ENCODE assay signal across 21 cellular contexts in genomic region chr5:58985759-58986158, GRCh38.
A peak's percentile ranks its signal among the peaks of the same experiment; 100 is the strongest.
DNase-seq lines count a peak whose midpoint lies in the region; ATAC-seq and TF ChIP-seq lines count a peak whose summit lies in the region.
"Had no signal": no experiment of that assay in that cellular context is flagged by ENCODE, and none has a peak within 500 bp of the region (broad histone marks: within the 10 kb centered on the region; RNA-seq: fewer than 3 reads in every experiment).

No MANE protein-coding gene starts in this region.

- CTCF ChIA-PET in CD8-positive, alpha-beta T cell (lab: Charles Lee) = interaction anchor here (1.2 to 1.5 kb wide), 2 partner anchors 25 to 61 kb away, joined by 3 to 4 read pairs; no protein-coding TSS in a partner anchor

- no peak for TF ChIP-seq CTCF in gastrocnemius medialis (IDR thresholded peaks at IDR 0.05 in 4 of 5, conservative IDR thresholded peaks at IDR 0.05 in 1 of 5)
- TF ChIP-seq CTCF in CD8-positive, alpha-beta T cell (IDR thresholded peaks at IDR 0.05) = no peak
- TF ChIP-seq CTCF in lower leg skin (IDR thresholded peaks at IDR 0.05) = no peak

- no peaks in the 10 kb centered on the region for H3K27me3 Mint-ChIP-seq in activated T-helper 1 cell treated with anti-CD3 and anti-CD28 coated beads, Interleukin-12 subunit alpha, Interleukin-12 subunit beta, Interleukin-2, Interleukin-4 antibody, amounts not matched to agents 30 ng/mL and 10 ng/mL and 1 ng/mL, durations not matched to agents 14 hours and 24 hours and 36 hours (ENCODE audit: insufficient read depth)
- no peaks in the 10 kb centered on the region for H3K27me3 Mint-ChIP-seq in CD8-positive, alpha-beta T cell (ENCODE audit: low read depth)
- H3K27me3 Mint-ChIP-seq: CD4-positive, alpha-beta T cell had no signal

- H3K4me3 Mint-ChIP-seq in activated T-helper 1 cell treated with anti-CD3 and anti-CD28 coated beads, Interleukin-12 subunit alpha, Interleukin-12 subunit beta, Interleukin-2, Interleukin-4 antibody, amounts not matched to agents 30 ng/mL and 10 ng/mL and 1 ng/mL, durations not matched to agents 14 hours and 24 hours and 36 hours = no peak overlapping the region
- no peak overlapping the region for H3K4me3 Mint-ChIP-seq in CD8-positive, alpha-beta T cell
- H3K4me3 Mint-ChIP-seq: CD4-positive, alpha-beta T cell had no signal

- H3K27ac Mint-ChIP-seq in activated T-helper 1 cell treated with anti-CD3 and anti-CD28 coated beads, Interleukin-12 subunit alpha, Interleukin-12 subunit beta, Interleukin-2, Interleukin-4 antibody, amounts not matched to agents 30 ng/mL and 10 ng/mL and 1 ng/mL, durations not matched to agents 14 hours and 24 hours and 36 hours = peak overlapping the region; percentile 40
- H3K27ac Mint-ChIP-seq in CD8-positive, alpha-beta T cell = no peak overlapping the region
- H3K27ac Mint-ChIP-seq: CD4-positive, alpha-beta T cell had no signal

- POLR2A ChIA-PET in CD8-positive, alpha-beta T cell (lab: Charles Lee) = interaction anchor here (1.1 kb wide), 1 partner anchor 11 kb away, joined by 5 read pairs; no protein-coding TSS in a partner anchor

- peaks cover 50% of the 10 kb centered on the region for H3K36me3 Mint-ChIP-seq in activated T-helper 1 cell treated with anti-CD3 and anti-CD28 coated beads, Interleukin-12 subunit alpha, Interleukin-12 subunit beta, Interleukin-2, Interleukin-4 antibody, amounts not matched to agents 30 ng/mL and 10 ng/mL and 1 ng/mL, durations not matched to agents 14 hours and 24 hours and 36 hours (ENCODE audit: low read depth)
- peaks cover 84% of the 10 kb centered on the region for H3K36me3 Mint-ChIP-seq in CD8-positive, alpha-beta T cell

- DNase-seq in NCI-H2227 treated with DMSO at 0.1 percent for 48 hours (lab: John Stamatoyannopoulos, UW) (peak; percentile 20), NCI-H2227 (lab: John Stamatoyannopoulos, UW; ENCODE audit: unreplicated experiment) (no peak), NCI-H146 (lab: John Stamatoyannopoulos, UW) (peak; percentile 36), gastrocnemius medialis (no peak), epidermal melanocyte (ENCODE audit: insufficient read length, low spot score) (no peak), lower leg skin (ENCODE audit: low spot score in 2 of 2) (no peak)
- DNase-seq in activated T-helper 1 cell treated with anti-CD3 and anti-CD28 coated beads, Interleukin-12 subunit alpha, Interleukin-12 subunit beta, Interleukin-2, Interleukin-4 antibody, amounts not matched to agents 30 ng/mL and 10 ng/mL and 1 ng/mL, durations not matched to agents 14 hours and 24 hours and 36 hours (ENCODE audit: low spot score) = no peak
- DNase-seq in CD8-positive, alpha-beta T cell = no peak
- DNase-seq: BE2C; CD4-positive, alpha-beta T cell; DND-41; MG63; NCI-H1092; NCI-H1694; NCI-H226; NCI-H748 treated with DMSO at 0.1 percent for 48 hours; OCI-M1; SJCRH30 had no signal

- H3K27ac ChIP-seq in gastrocnemius medialis = peak overlapping the region in 3 of 4 donors; percentile 5 to 41 (median 10)
- H3K27ac ChIP-seq in CD8-positive, alpha-beta T cell (ENCODE audit: low read depth, low read length) = no peak overlapping the region
- H3K27ac ChIP-seq: 22Rv1, KMS-11, RWPE1, SJCRH30 had no signal

- no peaks in the 10 kb centered on the region for H3K27me3 ChIP-seq in gastrocnemius medialis
- no peaks in the 10 kb centered on the region for H3K27me3 ChIP-seq in CD8-positive, alpha-beta T cell (ENCODE audit: insufficient read depth, low read length)
- H3K27me3 ChIP-seq: BE2C, MG63, SJCRH30 had no signal

- peaks cover 19% of the 10 kb centered on the region for H3K4me1 Mint-ChIP-seq in activated T-helper 1 cell treated with anti-CD3 and anti-CD28 coated beads, Interleukin-12 subunit alpha, Interleukin-12 subunit beta, Interleukin-2, Interleukin-4 antibody, amounts not matched to agents 30 ng/mL and 10 ng/mL and 1 ng/mL, durations not matched to agents 14 hours and 24 hours and 36 hours (ENCODE audit: low read depth)
- H3K4me1 Mint-ChIP-seq in CD8-positive, alpha-beta T cell (ENCODE audit: low read depth) = no peaks in the 10 kb centered on the region

- in situ Hi-C loops in gastrocnemius medialis (cut with MboI; ENCODE audit: low sequenced_read_pairs in 4 of 4) = no loop called here

- no peaks in the 10 kb centered on the region for H3K9me3 ChIP-seq in gastrocnemius medialis
- H3K9me3 ChIP-seq in CD8-positive, alpha-beta T cell (ENCODE audit: low read length) = no peaks in the 10 kb centered on the region
- H3K9me3 ChIP-seq: BE2C, MG63, SJCRH30 had no signal

- H3K4me1 ChIP-seq in gastrocnemius medialis = no peaks in the 10 kb centered on the region
- H3K4me1 ChIP-seq in CD8-positive, alpha-beta T cell (ENCODE audit: insufficient read depth, low read length) = no peaks in the 10 kb centered on the region
- H3K4me1 ChIP-seq: BE2C had no signal

- ATAC-seq in gastrocnemius medialis = peak in 1 of 2 donors; percentile 16
- no peak for ATAC-seq in CD8-positive, alpha-beta T cell

- TF ChIP-seq POLR2A in gastrocnemius medialis (IDR thresholded peaks at IDR 0.05) = no peak
- no peak for TF ChIP-seq POLR2A in lower leg skin (IDR thresholded peaks at IDR 0.05)

- 59 to 64% methylated on average over 4 of the region's 4 CpGs for WGBS in lower leg skin, 2 donors

- H3K36me3 ChIP-seq in gastrocnemius medialis = peaks cover 0 to 45% of the 10 kb centered on the region in 2 donors
- peaks cover 23% of the 10 kb centered on the region for H3K36me3 ChIP-seq in CD8-positive, alpha-beta T cell (ENCODE audit: insufficient read depth, low read length)
- H3K36me3 ChIP-seq: MG63 had no signal

- H3K4me3 ChIP-seq in gastrocnemius medialis = no peak overlapping the region
- no peak overlapping the region for H3K4me3 ChIP-seq in CD8-positive, alpha-beta T cell (ENCODE audit: low read depth, low read length)
- no peak overlapping the region for H3K4me3 ChIP-seq in lower leg skin (ENCODE audit: low read depth, poor library complexity, severe bottlenecking)
- H3K4me3 ChIP-seq: MG63, SJCRH30 had no signal

- intact Hi-C loops in activated T-helper 1 cell treated with anti-CD3 and anti-CD28 coated beads, Interleukin-12 subunit alpha, Interleukin-12 subunit beta, Interleukin-2, Interleukin-4 antibody, amounts not matched to agents 30 ng/mL and 10 ng/mL and 1 ng/mL, durations not matched to agents 14 hours and 24 hours and 36 hours (cut with micrococcal nuclease) = no loop called here
- intact Hi-C loops in gastrocnemius medialis (cut with DNase I; ENCODE audit: low total_unique reads) (no loop called here), lower leg skin (cut with DNase I; ENCODE audit: low total_unique reads) (no loop called here)
- intact Hi-C loops in CD8-positive, alpha-beta T cell (cut with DNase I, micrococcal nuclease) = no loop called here

- H3K9me3 Mint-ChIP-seq in activated T-helper 1 cell treated with anti-CD3 and anti-CD28 coated beads, Interleukin-12 subunit alpha, Interleukin-12 subunit beta, Interleukin-2, Interleukin-4 antibody, amounts not matched to agents 30 ng/mL and 10 ng/mL and 1 ng/mL, durations not matched to agents 14 hours and 24 hours and 36 hours = no peaks in the 10 kb centered on the region
- no peaks in the 10 kb centered on the region for H3K9me3 Mint-ChIP-seq in CD8-positive, alpha-beta T cell
- H3K9me3 Mint-ChIP-seq: CD4-positive, alpha-beta T cell had no signal

Comparison
In these comparisons a context has a peak if more than half of its experiments do, and no peak if none do; other contexts are left out.
1. DNase-seq: peak in NCI-H2227 treated with DMSO at 0.1 percent for 48 hours (single experiment) and NCI-H146 (single experiment); none in NCI-H2227 (single experiment), activated T-helper 1 cell treated with anti-CD3 and anti-CD28 coated beads, Interleukin-12 subunit alpha, Interleukin-12 subunit beta, Interleukin-2, Interleukin-4 antibody, amounts not matched to agents 30 ng/mL and 10 ng/mL and 1 ng/mL, durations not matched to agents 14 hours and 24 hours and 36 hours (single experiment), gastrocnemius medialis (0 of 2), epidermal melanocyte (single experiment), CD8-positive, alpha-beta T cell (0 of 7) and lower leg skin (0 of 2).